9 cellular contexts compared by ENCODE assay signal in genomic region chr13:30125422-30126073, GRCh38.
DNase-seq lines count a peak whose midpoint lies in the region; ATAC-seq and TF ChIP-seq lines count a peak whose summit lies in the region.
"Had no signal": no experiment of that assay in that cellular context is flagged by ENCODE, and none has a peak within 500 bp of the region (broad histone marks: within the 10 kb centered on the region; RNA-seq: fewer than 3 reads in every experiment).

No MANE protein-coding gene starts in this region.

- no peaks in the 10 kb centered on the region for H3K79me1 ChIP-seq in mesenchymal stem cell (replicated peaks; ENCODE audit: low read length, poor library complexity, severe bottlenecking)

- intact Hi-C loops in MCF 10A (cut with micrococcal nuclease), result no loop called here

- H3K4me3 Mint-ChIP-seq in MCF 10A (ENCODE audit: unreplicated experiment), result peak overlapping the region; percentile 47

- 56% methylated on average over 4 of the region's 5 CpGs for WGBS in mesenchymal stem cell

- no peak overlapping the region for H2BK120ac ChIP-seq in mesenchymal stem cell (ENCODE audit: low read depth, low read length)

- H2BK5ac ChIP-seq in mesenchymal stem cell (ENCODE audit: low read depth, low read length, poor library complexity, severe bottlenecking), result no peak overlapping the region

- no peak overlapping the region for H4K91ac ChIP-seq in mesenchymal stem cell (ENCODE audit: low read length)

- ATAC-seq in GM19035 (IDR thresholded peaks at IDR 0.05; ENCODE audit: unreplicated experiment), result no peak
- no peak for ATAC-seq in GM18520 (IDR thresholded peaks at IDR 0.05; ENCODE audit: unreplicated experiment)

- H3K4ac ChIP-seq in mesenchymal stem cell (ENCODE audit: low read depth in 1 of 2, low read length in 2 of 2), result no peak overlapping the region

- DNase-seq in AG04450 (ENCODE audit: low read depth, low spot score) (peak; percentile 78), NCI-H187 (lab: John Stamatoyannopoulos, UW) (peak; percentile 69 to 73), MCF 10A (ENCODE audit: unreplicated experiment) (peak; percentile 95), mesenchymal stem cell (peak; percentile 91), NCI-H2081 treated with DMSO at 0.1 percent for 48 hours (lab: John Stamatoyannopoulos, UW) (no peak), BE2C (no peak)
- DNase-seq: dorsolateral prefrontal cortex had no signal

- TF ChIP-seq CTCF in AG04450 (IDR thresholded peaks at IDR 0.05; ENCODE audit: low read depth, low read length) (no peak), MCF 10A (IDR thresholded peaks at IDR 0.05; ENCODE audit: unreplicated experiment) (no peak), BE2C (IDR thresholded peaks at IDR 0.05; ENCODE audit: low read depth, low read length) (no peak)

- H3K9ac ChIP-seq in mesenchymal stem cell (ENCODE audit: low read length), result no peak overlapping the region

- H3K23ac ChIP-seq in mesenchymal stem cell (ENCODE audit: low read length in 2 of 2), result no peak overlapping the region

- POLR2A ChIA-PET in AG04450 (lab: Yijun Ruan, JAX), result interaction anchor here (0.5 to 1.3 kb wide), 7 partner anchors 17 to 910 kb away, joined by 3 to 4 read pairs (median 3); partner anchors contain the start of gene UBE2L5
- POLR2A ChIA-PET in MCF 10A (lab: Yijun Ruan, JAX), result interaction anchor here (0.6 to 2.8 kb wide), 18 partner anchors 11 to 503 kb away, joined by 3 to 16 read pairs (median 4); partner anchors contain the start of genes HMGB1, UBE2L5 and USPL1

- CTCF ChIA-PET in AG04450 (lab: Charles Lee) (interaction anchor here (0.6 to 2.7 kb wide), 5 partner anchors 11 to 418 kb away, joined by 3 to 15 read pairs (median 3); no protein-coding TSS in a partner anchor), MCF 10A (lab: Yijun Ruan, JAX) (interaction anchor here (0.6 to 3.9 kb wide), 11 partner anchors 10 to 851 kb away, joined by 3 to 27 read pairs (median 5); no protein-coding TSS in a partner anchor)

- peaks cover 15% of the 10 kb centered on the region for H3K9me3 Mint-ChIP-seq in MCF 10A (ENCODE audit: unreplicated experiment)

- no peak overlapping the region for H3K18ac ChIP-seq in mesenchymal stem cell (ENCODE audit: low read depth in 1 of 2, low read length in 2 of 2)

- no peaks in the 10 kb centered on the region for H3K27me3 Mint-ChIP-seq in MCF 10A (ENCODE audit: insufficient read depth, unreplicated experiment)

- H3K4me1 ChIP-seq in mesenchymal stem cell (ENCODE audit: control insufficient read depth, insufficient read depth, low read depth, low read length) (peaks cover 11% of the 10 kb centered on the region), BE2C (no peaks in the 10 kb centered on the region)

- no peak overlapping the region for H3K27ac ChIP-seq in AG04450 (ENCODE audit: low read depth, low read length)
- H3K27ac ChIP-seq in mesenchymal stem cell (ENCODE audit: low read length, poor library complexity, severe bottlenecking), result no peak overlapping the region

- H3K36me3 ChIP-seq in mesenchymal stem cell (ENCODE audit: control insufficient read depth in 1 of 2, insufficient read depth in 2 of 2, low read depth in 1 of 2, low read length in 2 of 2) (no peaks in the 10 kb centered on the region), BE2C (no peaks in the 10 kb centered on the region)

- H3K36me3 Mint-ChIP-seq in MCF 10A (ENCODE audit: insufficient read depth, unreplicated experiment), result no peaks in the 10 kb centered on the region

- no peak overlapping the region for H3K4me3 ChIP-seq in AG04450 (ENCODE audit: low read depth, low read length)
- H3K4me3 ChIP-seq in mesenchymal stem cell (ENCODE audit: insufficient read depth in 1 of 2, low read depth in 1 of 2, low read length in 2 of 2), result no peak overlapping the region
- no peak overlapping the region for H3K4me3 ChIP-seq in BE2C (ENCODE audit: low read depth, low read length)
- H3K4me3 ChIP-seq: dorsolateral prefrontal cortex had no signal

- H3K9me3 ChIP-seq in AG04450 (ENCODE audit: control insufficient read depth, insufficient read depth, low read length) (no peaks in the 10 kb centered on the region; the same call in 1 of the 2 replicates), mesenchymal stem cell (ENCODE audit: control insufficient read depth, low read length) (no peaks in the 10 kb centered on the region), BE2C (no peaks in the 10 kb centered on the region)

- no peak overlapping the region for H2AFZ ChIP-seq in mesenchymal stem cell (ENCODE audit: low read depth, low read length)

- H3K14ac ChIP-seq in mesenchymal stem cell (ENCODE audit: low read length in 2 of 2), result no peak overlapping the region

- H2AK5ac ChIP-seq in mesenchymal stem cell (ENCODE audit: low read length, severe bottlenecking), result no peak overlapping the region

- no peaks in the 10 kb centered on the region for H3K27me3 ChIP-seq in AG04450 (ENCODE audit: control insufficient read depth, insufficient read depth, low read length)
- peaks cover 0 to 4% of the 10 kb centered on the region in 2 experiments for H3K27me3 ChIP-seq in mesenchymal stem cell (ENCODE audit: control insufficient read depth in 1 of 2, insufficient read depth in 1 of 2, low read length in 2 of 2)
- H3K27me3 ChIP-seq in BE2C, result no peaks in the 10 kb centered on the region
- H3K27me3 ChIP-seq: dorsolateral prefrontal cortex had no signal

- BruUV-seq in MCF 10A (replicated peaks; lab: Mats Ljungman, UMichigan), result no TSS peak

- peaks cover 48% of the 10 kb centered on the region for H3K4me1 Mint-ChIP-seq in MCF 10A (ENCODE audit: insufficient read depth, unreplicated experiment)

- H3K4me2 ChIP-seq in mesenchymal stem cell (ENCODE audit: low read length, poor library complexity, severe bottlenecking), result no peak overlapping the region

- no peak overlapping the region for H2BK15ac ChIP-seq in mesenchymal stem cell (ENCODE audit: low read depth, poor library complexity, severe bottlenecking)

- peak overlapping the region; percentile 79 for H3K27ac Mint-ChIP-seq in MCF 10A (ENCODE audit: low read depth, unreplicated experiment)

- H2BK12ac ChIP-seq in mesenchymal stem cell (ENCODE audit: low read length in 2 of 2), result no peak overlapping the region

- no peak overlapping the region for H4K8ac ChIP-seq in mesenchymal stem cell (ENCODE audit: low read length)

Comparison
In these comparisons a context has a peak if more than half of its experiments do, and no peak if none do; other contexts are left out.
1. DNase-seq: peak in AG04450 (single experiment), NCI-H187 (2 of 2), MCF 10A (single experiment) and mesenchymal stem cell (single experiment); none in NCI-H2081 treated with DMSO at 0.1 percent for 48 hours (single experiment) and BE2C (single experiment).